23 cellular contexts compared by ENCODE assay signal in genomic region chr7:51027256-51028127, GRCh38.
A peak's percentile ranks its signal among the peaks of the same experiment; 100 is the strongest.
DNase-seq lines count a peak whose midpoint lies in the region; ATAC-seq and TF ChIP-seq lines count a peak whose summit lies in the region.
"Had no signal": no experiment of that assay in that cellular context is flagged by ENCODE, and none has a peak within 500 bp of the region (broad histone marks: within the 10 kb centered on the region; RNA-seq: fewer than 3 reads in every experiment).

No MANE protein-coding gene starts in this region.

- H3K9me3 ChIP-seq in psoas muscle (no peaks in the 10 kb centered on the region), transverse colon (no peaks in the 10 kb centered on the region)
- H3K9me3 ChIP-seq: BLaER1 treated with 17β-estradiol and CSF1 and Interleukin-3, amounts not matched to agents 10 nM and 100 nM; Caco-2 had no signal

- H3K27ac ChIP-seq in psoas muscle: peak overlapping the region; percentile 67
- H3K27ac ChIP-seq in transverse colon: no peak overlapping the region
- H3K27ac ChIP-seq: BLaER1 treated with 17β-estradiol and CSF1 and Interleukin-3, amounts not matched to agents 10 nM and 100 nM had no signal

- no peaks in the 10 kb centered on the region for H3K4me1 Mint-ChIP-seq in activated CD8-positive, alpha-beta memory T cell treated with anti-CD3 and anti-CD28 coated beads, Interleukin-2, amount 10 ng/mL, durations not matched to agents 7 days and 5 days
- H3K4me1 Mint-ChIP-seq: CD4-positive, alpha-beta memory T cell had no signal

- H3K4me3 Mint-ChIP-seq in activated CD8-positive, alpha-beta memory T cell treated with anti-CD3 and anti-CD28 coated beads, Interleukin-2, amount 10 ng/mL, durations not matched to agents 7 days and 5 days: no peak overlapping the region
- H3K4me3 Mint-ChIP-seq: CD4-positive, alpha-beta memory T cell; GM23338 had no signal

- H3K4me3 ChIP-seq in astrocyte of the spinal cord (ENCODE audit: low read depth, low read length) (no peak overlapping the region), psoas muscle (no peak overlapping the region), transverse colon (no peak overlapping the region)
- H3K4me3 ChIP-seq: BLaER1 treated with 17β-estradiol and CSF1 and Interleukin-3, amounts not matched to agents 10 nM and 100 nM; GM12878; GM23338 had no signal

- peak; percentile 31 for DNase-seq in activated CD8-positive, alpha-beta memory T cell treated with anti-CD3 and anti-CD28 coated beads, Interleukin-2, amount 10 ng/mL, durations not matched to agents 7 days and 5 days
- DNase-seq in activated CD8-positive, alpha-beta memory T cell treated with anti-CD3 and anti-CD28 coated beads, Interleukin-2, amount 50 U/mL, for 48 hours: no peak
- DNase-seq in astrocyte of the spinal cord (ENCODE audit: low read depth, low spot score): peak; percentile 61
- DNase-seq in left lobe of liver (ENCODE audit: low spot score): peak; percentile 15
- DNase-seq in psoas muscle: no peak
- no peak for DNase-seq in cortex of kidney (lab: John Stamatoyannopoulos, UW)
- no peak for DNase-seq in transverse colon
- DNase-seq: 8988T; Caco-2; CD4-positive, alpha-beta memory T cell; DND-41; Kasumi-1; NCI-H1417; NCI-H1694 treated with DMSO at 0.1 percent for 48 hours; NCI-H2081 treated with DMSO at 0.1 percent for 48 hours; NCI-H446; NCI-H526; OCI-M1 had no signal

- no peaks in the 10 kb centered on the region for H3K27me3 ChIP-seq in psoas muscle (ENCODE audit: insufficient read depth in 3 of 3, low read length in 2 of 3)
- no peaks in the 10 kb centered on the region for H3K27me3 ChIP-seq in transverse colon
- H3K27me3 ChIP-seq: BLaER1 treated with 17β-estradiol and CSF1 and Interleukin-3, amounts not matched to agents 10 nM and 100 nM had no signal

- WGBS in psoas muscle, 3 donors: 81 to 91% (median 82%) methylated on average over 15 of the region's 15 CpGs
- 93 to 100% methylated on average over 2 to 15 of the region's 15 CpGs for WGBS in transverse colon (ENCODE audit: low coverage in 1 of 2), 2 donors

- no peak for TF ChIP-seq POLR2A in transverse colon (IDR thresholded peaks at IDR 0.05)

- no peaks in the 10 kb centered on the region for H3K27me3 Mint-ChIP-seq in activated CD8-positive, alpha-beta memory T cell treated with anti-CD3 and anti-CD28 coated beads, Interleukin-2, amount 10 ng/mL, durations not matched to agents 7 days and 5 days

- no peak for ATAC-seq in activated CD8-positive, alpha-beta memory T cell treated with anti-CD3 and anti-CD28 coated beads, Interleukin-2, amount 10 ng/mL, durations not matched to agents 7 days and 5 days
- no peak for ATAC-seq in left lobe of liver
- no peak for ATAC-seq in psoas muscle
- no peak for ATAC-seq in GM18520 (IDR thresholded peaks at IDR 0.05; ENCODE audit: unreplicated experiment)
- ATAC-seq: GM12878, GM23338, HCT116 had no signal

- TF ChIP-seq EP300 in transverse colon (IDR thresholded peaks at IDR 0.05; ENCODE audit: low read depth): no peak

- no peaks in the 10 kb centered on the region for H3K9me3 Mint-ChIP-seq in activated CD8-positive, alpha-beta memory T cell treated with anti-CD3 and anti-CD28 coated beads, Interleukin-2, amount 10 ng/mL, durations not matched to agents 7 days and 5 days (ENCODE audit: low read depth)
- H3K9me3 Mint-ChIP-seq: CD4-positive, alpha-beta memory T cell; GM23338 had no signal

- H3K27ac Mint-ChIP-seq in activated CD8-positive, alpha-beta memory T cell treated with anti-CD3 and anti-CD28 coated beads, Interleukin-2, amount 10 ng/mL, durations not matched to agents 7 days and 5 days: no peak overlapping the region
- H3K27ac Mint-ChIP-seq: CD4-positive, alpha-beta memory T cell; GM23338 had no signal

- TF ChIP-seq CTCF in astrocyte of the spinal cord (IDR thresholded peaks at IDR 0.05; ENCODE audit: low read depth, low read length) (no peak), psoas muscle (IDR thresholded peaks at IDR 0.05) (no peak), transverse colon (IDR thresholded peaks at IDR 0.05) (no peak)

- no peaks in the 10 kb centered on the region for H3K36me3 ChIP-seq in psoas muscle (ENCODE audit: insufficient read depth in 1 of 2, low read depth in 1 of 2)
- no peaks in the 10 kb centered on the region for H3K36me3 ChIP-seq in transverse colon

- peaks cover 41% of the 10 kb centered on the region for H3K4me1 ChIP-seq in psoas muscle
- H3K4me1 ChIP-seq in transverse colon: no peaks in the 10 kb centered on the region
- H3K4me1 ChIP-seq: Caco-2 had no signal

- no peaks in the 10 kb centered on the region for H3K36me3 Mint-ChIP-seq in activated CD8-positive, alpha-beta memory T cell treated with anti-CD3 and anti-CD28 coated beads, Interleukin-2, amount 10 ng/mL, durations not matched to agents 7 days and 5 days
- H3K36me3 Mint-ChIP-seq: CD4-positive, alpha-beta memory T cell had no signal

- in situ Hi-C loops in astrocyte of the spinal cord (cut with HindIII; ENCODE audit: low sequenced_read_pairs) (no loop called here), transverse colon (cut with MboI; ENCODE audit: low pct_ligation_motif_present in 1 of 4, low pct_unique_long_range_greater_than_20kb in 1 of 4, low sequenced_read_pairs in 3 of 4) (no loop called here)

- intact Hi-C loops in psoas muscle (cut with DNase I): no loop called here
- intact Hi-C loops in transverse colon (cut with DNase I; ENCODE audit: low total_unique reads): no loop called here

- CTCF ChIA-PET in activated CD8-positive, alpha-beta memory T cell treated with anti-CD3 and anti-CD28 coated beads, Interleukin-2, amount 10 ng/mL, durations not matched to agents 7 days and 5 days (lab: Charles Lee): no interaction called here

Comparison
In these comparisons a context has a peak if more than half of its experiments do, and no peak if none do; other contexts are left out.
1. DNase-seq: peak in activated CD8-positive, alpha-beta memory T cell treated with anti-CD3 and anti-CD28 coated beads, Interleukin-2, amount 10 ng/mL, durations not matched to agents 7 days and 5 days (single experiment), astrocyte of the spinal cord (single experiment) and left lobe of liver (single experiment); none in activated CD8-positive, alpha-beta memory T cell treated with anti-CD3 and anti-CD28 coated beads, Interleukin-2, amount 50 U/mL, for 48 hours (single experiment), psoas muscle (0 of 2), cortex of kidney (single experiment) and transverse colon (single experiment).